ENCODE assay signal across 8 cellular contexts in genomic region chr5:170623576-170624181, GRCh38.
DNase-seq lines count a peak whose midpoint lies in the region; ATAC-seq, FAIRE-seq and TF ChIP-seq lines count a peak whose summit lies in the region.

No MANE protein-coding gene starts in this region.

- ATAC-seq in activated T-cell treated with anti-CD3 and anti-CD28 coated beads, Interleukin-2, amount 50 U/mL, for 4 hours: no peak
- ATAC-seq in left colon (peak; percentile 38), HG02571 (IDR thresholded peaks at IDR 0.05; ENCODE audit: unreplicated experiment) (no peak)

- H3K27ac ChIP-seq in testis: no peak overlapping the region

- H3K4me1 ChIP-seq in testis: no peaks in the 10 kb centered on the region

- H3K36me3 Mint-ChIP-seq in activated T-cell treated with anti-CD3 and anti-CD28 coated beads, Interleukin-2, amount 50 U/mL, for 4 hours (ENCODE audit: insufficient read depth): no peaks in the 10 kb centered on the region

- no peak for TF ChIP-seq POLR2A in testis (IDR thresholded peaks at IDR 0.05)
- no peak for TF ChIP-seq POLR2A in GM12891 (IDR thresholded peaks at IDR 0.05; ENCODE audit: low read depth, low read length)

- H3K4me3 Mint-ChIP-seq in activated T-cell treated with anti-CD3 and anti-CD28 coated beads, Interleukin-2, amount 50 U/mL, for 4 hours: no peak overlapping the region

- intact Hi-C loops in left colon (cut with DNase I, micrococcal nuclease) (no loop called here), testis (cut with DNase I; ENCODE audit: low total_unique reads) (loop anchor here (10.0 kb wide), 1 partner anchor 399 kb away; no protein-coding TSS in a partner anchor)

- no peaks in the 10 kb centered on the region for H3K9me3 Mint-ChIP-seq in activated T-cell treated with anti-CD3 and anti-CD28 coated beads, Interleukin-2, amount 50 U/mL, for 4 hours

- H3K27me3 Mint-ChIP-seq in activated T-cell treated with anti-CD3 and anti-CD28 coated beads, Interleukin-2, amount 50 U/mL, for 4 hours (ENCODE audit: low read depth): peaks cover 6% of the 10 kb centered on the region

- no peaks in the 10 kb centered on the region for H3K4me1 Mint-ChIP-seq in activated T-cell treated with anti-CD3 and anti-CD28 coated beads, Interleukin-2, amount 50 U/mL, for 4 hours (ENCODE audit: low read depth)

- in situ Hi-C loops in astrocyte of the cerebellum (cut with HindIII; ENCODE audit: low sequenced_read_pairs): no loop called here

- TF ChIP-seq CTCF in astrocyte of the cerebellum (IDR thresholded peaks at IDR 0.05; ENCODE audit: low read depth, low read length, missing control alignments) (peak; percentile 76), testis (IDR thresholded peaks at IDR 0.05) (peak; percentile 28 to 60 (median 58))

- FAIRE-seq in GM12891 (lab: Jason Lieb, UNC): no peak

- DNase-seq in activated T-cell treated with anti-CD3 and anti-CD28 coated beads for 48 hours (ENCODE audit: low read depth) (peak; percentile 41), NCI-H2029 (lab: John Stamatoyannopoulos, UW) (peak; percentile 8), astrocyte of the cerebellum (ENCODE audit: low read depth) (peak; percentile 52), left colon (peak in 1 of 2 donors; percentile 20), testis (peak; percentile 74), GM12891 (ENCODE audit: insufficient read length, low spot score) (no peak)
- no peak for DNase-seq in activated T-cell treated with anti-CD3 and anti-CD28 coated beads, Interleukin-2, amount 50 U/mL, for 4 hours

- no peak overlapping the region for H3K4me3 ChIP-seq in astrocyte of the cerebellum (ENCODE audit: low read depth, low read length)
- H3K4me3 ChIP-seq in testis: no peak overlapping the region

- no peaks in the 10 kb centered on the region for H3K27me3 ChIP-seq in testis

- 59 to 68% methylated on average over 15 to 16 of the region's 16 CpGs for WGBS in testis, 2 donors

- no peaks in the 10 kb centered on the region for H3K36me3 ChIP-seq in testis (ENCODE audit: low read depth, missing control alignments)

- H3K9me3 ChIP-seq in testis: no peaks in the 10 kb centered on the region

TF ChIP-seq in GM12891, 5 proteins besides CTCF, POLR2A, EP300 and RAD21:
- TF ChIP-seq TAF1 (IDR thresholded peaks at IDR 0.05; ENCODE audit: low read depth, low read length) (no peak), POLR2AphosphoS5 (IDR thresholded peaks at IDR 0.05; ENCODE audit: low read depth, low read length) (no peak), PAX5 (IDR thresholded peaks at IDR 0.05; ENCODE audit: insufficient read depth, low read length, severe bottlenecking) (no peak), SPI1 (IDR thresholded peaks at IDR 0.05; ENCODE audit: low read depth, low read length) (no peak), POU2F2 (IDR thresholded peaks at IDR 0.05; ENCODE audit: low read depth, low read length) (no peak)

Comparison
In these comparisons a context has a peak if more than half of its experiments do, and no peak if none do; other contexts are left out.
1. DNase-seq: peak in activated T-cell treated with anti-CD3 and anti-CD28 coated beads for 48 hours (single experiment), NCI-H2029 (single experiment), astrocyte of the cerebellum (single experiment) and testis (single experiment); none in activated T-cell treated with anti-CD3 and anti-CD28 coated beads, Interleukin-2, amount 50 U/mL, for 4 hours (single experiment) and GM12891 (single experiment).